Comparison of ENCODE assay signal across 17 cellular contexts in genomic region chr1:41389009-41389408, GRCh38. TPM values are rescaled to one million over a fixed set of nuclear protein-coding genes. Genes with fewer than 3 reads are reported as not detected.
DNase-seq lines count a peak whose midpoint lies in the region; ATAC-seq and TF ChIP-seq lines count a peak whose summit lies in the region.
"Had no signal": no experiment of that assay in that cellular context is flagged by ENCODE, and none has a peak within 500 bp of the region (broad histone marks: within the 10 kb centered on the region; RNA-seq: fewer than 3 reads in every experiment).

No MANE protein-coding gene starts in this region.

- H3K4me1 ChIP-seq in right cardiac atrium (ENCODE audit: control insufficient read depth, insufficient read depth, low read length) (peaks cover 7% of the 10 kb centered on the region), tibial artery (peaks cover 0 to 28% (median 17%) of the 10 kb centered on the region in 4 donors), GM23248 (ENCODE audit: insufficient read depth) (no peaks in the 10 kb centered on the region)

- in situ Hi-C loops in GM23248 (cut with MboI) = no loop called here

- ATAC-seq in right cardiac atrium = no peak

- DNase-seq in right cardiac atrium (peak in 2 of 3 donors; percentile 17 to 39), cardiac septum (ENCODE audit: low spot score) (no peak), RWPE1 (ENCODE audit: low spot score) (no peak), tibial artery (no peak), GM23248 (no peak), NCI-H2107 (lab: John Stamatoyannopoulos, UW) (no peak)
- no peak for DNase-seq in activated CD4-positive, alpha-beta T cell treated with anti-CD3 and anti-CD28 coated beads, Interleukin-2, amount 10 ng/mL, durations not matched to agents 7 days and 5 days
- DNase-seq: Caco-2; CD4-positive, CD25-positive, alpha-beta regulatory T cell; DMS53; GDM1; GOT3; H9; KG1 had no signal

- no peaks in the 10 kb centered on the region for H4K20me1 ChIP-seq in GM23248 (ENCODE audit: insufficient read depth)

- H3K27ac ChIP-seq in right cardiac atrium (ENCODE audit: low read length) (no peak overlapping the region), RWPE1 (peak overlapping the region; percentile 60), tibial artery (peak overlapping the region; percentile 25 to 47), GM23248 (no peak overlapping the region)
- H3K27ac ChIP-seq: BLaER1 treated with 17β-estradiol and CSF1 and Interleukin-3, amounts not matched to agents 10 nM and 100 nM had no signal

- H3K9me2 ChIP-seq in GM23248 (ENCODE audit: insufficient read depth) = no peaks in the 10 kb centered on the region

- H3K4me1 Mint-ChIP-seq in nephron = peaks cover 78% of the 10 kb centered on the region
- H3K4me1 Mint-ChIP-seq in activated CD4-positive, alpha-beta T cell treated with anti-CD3 and anti-CD28 coated beads, Interleukin-2, amount 10 ng/mL, durations not matched to agents 7 days and 5 days = no peaks in the 10 kb centered on the region
- H3K4me1 Mint-ChIP-seq: B cell; CD4-positive, CD25-positive, alpha-beta regulatory T cell had no signal

- no peak overlapping the region for H3K4me2 ChIP-seq in GM23248 (ENCODE audit: unreplicated experiment)

- H3K27me3 Mint-ChIP-seq in nephron (ENCODE audit: low read depth) = peaks cover 30% of the 10 kb centered on the region
- H3K27me3 Mint-ChIP-seq in activated CD4-positive, alpha-beta T cell treated with anti-CD3 and anti-CD28 coated beads, Interleukin-2, amount 10 ng/mL, durations not matched to agents 7 days and 5 days = peaks cover 22% of the 10 kb centered on the region

- H3K9ac ChIP-seq in GM23248 = no peak overlapping the region
- H3K9ac ChIP-seq: BLaER1 treated with 17β-estradiol and CSF1 and Interleukin-3, amounts not matched to agents 10 nM and 100 nM had no signal

- H3K79me2 ChIP-seq in GM23248 (ENCODE audit: insufficient read depth) = no peaks in the 10 kb centered on the region

- H3K4me3 Mint-ChIP-seq in nephron = no peak overlapping the region
- no peak overlapping the region for H3K4me3 Mint-ChIP-seq in activated CD4-positive, alpha-beta T cell treated with anti-CD3 and anti-CD28 coated beads, Interleukin-2, amount 10 ng/mL, durations not matched to agents 7 days and 5 days
- H3K4me3 Mint-ChIP-seq: B cell; CD4-positive, CD25-positive, alpha-beta regulatory T cell; H9 had no signal

- intact Hi-C loops in right cardiac atrium (cut with DNase I) (no loop called here), cardiac septum (cut with DNase I) (no loop called here), tibial artery (cut with DNase I; ENCODE audit: low total_unique reads) (loop anchor here (5.0 kb wide), 1 partner anchor 33 kb away; no protein-coding TSS in a partner anchor)

- no peaks in the 10 kb centered on the region for H3F3A ChIP-seq in GM23248 (ENCODE audit: insufficient read depth)

- no peaks in the 10 kb centered on the region for H3K36me3 Mint-ChIP-seq in nephron (ENCODE audit: low read depth)
- no peaks in the 10 kb centered on the region for H3K36me3 Mint-ChIP-seq in activated CD4-positive, alpha-beta T cell treated with anti-CD3 and anti-CD28 coated beads, Interleukin-2, amount 10 ng/mL, durations not matched to agents 7 days and 5 days (ENCODE audit: low read depth)
- H3K36me3 Mint-ChIP-seq: CD4-positive, CD25-positive, alpha-beta regulatory T cell had no signal

- CTCF ChIA-PET in RWPE1 (lab: Yijun Ruan, JAX) = no interaction called here
- CTCF ChIA-PET in activated CD4-positive, alpha-beta T cell treated with anti-CD3 and anti-CD28 coated beads, Interleukin-2, amount 10 ng/mL, durations not matched to agents 7 days and 5 days (lab: Charles Lee) = no interaction called here

- no peak overlapping the region for H2AFZ ChIP-seq in GM23248

- no peaks in the 10 kb centered on the region for H3K27me3 ChIP-seq in right cardiac atrium (ENCODE audit: control insufficient read depth, insufficient read depth)
- H3K27me3 ChIP-seq in tibial artery = peaks cover 0 to 3% of the 10 kb centered on the region in 2 donors
- H3K27me3 ChIP-seq in GM23248 (replicated peaks; ENCODE audit: insufficient read depth) = peaks cover 56% of the 10 kb centered on the region

- H3K9me3 ChIP-seq in right cardiac atrium (ENCODE audit: control insufficient read depth, low read length) (no peaks in the 10 kb centered on the region), tibial artery (no peaks in the 10 kb centered on the region), GM23248 (ENCODE audit: low read depth) (no peaks in the 10 kb centered on the region)
- H3K9me3 ChIP-seq: BLaER1 treated with 17β-estradiol and CSF1 and Interleukin-3, amounts not matched to agents 10 nM and 100 nM; Caco-2 had no signal

- no peaks in the 10 kb centered on the region for H3K9me3 Mint-ChIP-seq in nephron
- H3K9me3 Mint-ChIP-seq in activated CD4-positive, alpha-beta T cell treated with anti-CD3 and anti-CD28 coated beads, Interleukin-2, amount 10 ng/mL, durations not matched to agents 7 days and 5 days = no peaks in the 10 kb centered on the region
- H3K9me3 Mint-ChIP-seq: H9 had no signal

- 59% methylated on average over 2 of the region's 2 CpGs for WGBS in right cardiac atrium
- WGBS in GM23248 (ENCODE audit: low coverage in 1 of 2, low lambda C conversion rate in 2 of 2, missing lambda C conversion rate in 2 of 2), 2 experiments = 24 to 29% methylated on average over 2 of the region's 2 CpGs

- H3K4me3 ChIP-seq in right cardiac atrium (ENCODE audit: low read length) (no peak overlapping the region), tibial artery (no peak overlapping the region), GM23248 (no peak overlapping the region)
- H3K4me3 ChIP-seq: BLaER1 treated with 17β-estradiol and CSF1 and Interleukin-3, amounts not matched to agents 10 nM and 100 nM had no signal

- POLR2A ChIA-PET in RWPE1 (lab: Yijun Ruan, JAX; ENCODE audit: low non-redundant PET) = no interaction called here
- POLR2A ChIA-PET in activated CD4-positive, alpha-beta T cell treated with anti-CD3 and anti-CD28 coated beads, Interleukin-2, amount 10 ng/mL, durations not matched to agents 7 days and 5 days (lab: Charles Lee) = no interaction called here

- H3K36me3 ChIP-seq in tibial artery = no peaks in the 10 kb centered on the region
- H3K36me3 ChIP-seq in GM23248 (ENCODE audit: low read depth) = no peaks in the 10 kb centered on the region
- H3K36me3 ChIP-seq: BLaER1 treated with 17β-estradiol and CSF1 and Interleukin-3, amounts not matched to agents 10 nM and 100 nM had no signal

- peak overlapping the region in 2 of 3 experiments; percentile 30 to 43 for H3K27ac Mint-ChIP-seq in nephron
- no peak overlapping the region for H3K27ac Mint-ChIP-seq in activated CD4-positive, alpha-beta T cell treated with anti-CD3 and anti-CD28 coated beads, Interleukin-2, amount 10 ng/mL, durations not matched to agents 7 days and 5 days
- H3K27ac Mint-ChIP-seq: B cell; CD4-positive, CD25-positive, alpha-beta regulatory T cell; H9 had no signal

- no peak for TF ChIP-seq CTCF in RWPE1 (conservative IDR thresholded peaks at IDR 0.05; ENCODE audit: low read depth)
- no peak for TF ChIP-seq CTCF in nephron (IDR thresholded peaks at IDR 0.05; ENCODE audit: unreplicated experiment in 3 of 3)
- no peak for TF ChIP-seq CTCF in tibial artery (IDR thresholded peaks at IDR 0.05)

RNA-seq across cellular contexts. Expression of gene FOXO6, which starts 27.8 kb away (rescaled TPM):
- total RNA-seq in right cardiac atrium (1 to 10 TPM; 1.9 to 7.0 (median 5.3) TPM), cardiac septum (2.0 TPM)
- polyA plus RNA-seq in right cardiac atrium (1.1 TPM), GM23248 (2016; fragmentation: Nextera tagmentation; extraction: Ambion mirVana) (not detected in 2 replicates)
- total RNA-seq in activated CD4-positive, alpha-beta T cell treated with anti-CD3 and anti-CD28 coated beads, Interleukin-2, amount 10 ng/mL, durations not matched to agents 7 days and 5 days = not detected
- total RNA-seq in GM23248 (2014; rRNA removed; shearing (Covaris generic)) = not detected in 2 replicates
- polyA plus RNA-seq: CD4-positive, CD25-positive, alpha-beta regulatory T cell had no signal

Comparison
In these comparisons a context has a peak if more than half of its experiments do, and no peak if none do; other contexts are left out.
1. DNase-seq: peak in right cardiac atrium (2 of 3); none in cardiac septum (single experiment), RWPE1 (single experiment), tibial artery (0 of 2), activated CD4-positive, alpha-beta T cell treated with anti-CD3 and anti-CD28 coated beads, Interleukin-2, amount 10 ng/mL, durations not matched to agents 7 days and 5 days (single experiment), GM23248 (single experiment) and NCI-H2107 (single experiment).
2. H3K27ac ChIP-seq: peak in RWPE1 (single experiment) and tibial artery (2 of 2); none in right cardiac atrium (single experiment) and GM23248 (single experiment).